10 cellular contexts compared by ENCODE assay signal in the genomic region with DNA sequence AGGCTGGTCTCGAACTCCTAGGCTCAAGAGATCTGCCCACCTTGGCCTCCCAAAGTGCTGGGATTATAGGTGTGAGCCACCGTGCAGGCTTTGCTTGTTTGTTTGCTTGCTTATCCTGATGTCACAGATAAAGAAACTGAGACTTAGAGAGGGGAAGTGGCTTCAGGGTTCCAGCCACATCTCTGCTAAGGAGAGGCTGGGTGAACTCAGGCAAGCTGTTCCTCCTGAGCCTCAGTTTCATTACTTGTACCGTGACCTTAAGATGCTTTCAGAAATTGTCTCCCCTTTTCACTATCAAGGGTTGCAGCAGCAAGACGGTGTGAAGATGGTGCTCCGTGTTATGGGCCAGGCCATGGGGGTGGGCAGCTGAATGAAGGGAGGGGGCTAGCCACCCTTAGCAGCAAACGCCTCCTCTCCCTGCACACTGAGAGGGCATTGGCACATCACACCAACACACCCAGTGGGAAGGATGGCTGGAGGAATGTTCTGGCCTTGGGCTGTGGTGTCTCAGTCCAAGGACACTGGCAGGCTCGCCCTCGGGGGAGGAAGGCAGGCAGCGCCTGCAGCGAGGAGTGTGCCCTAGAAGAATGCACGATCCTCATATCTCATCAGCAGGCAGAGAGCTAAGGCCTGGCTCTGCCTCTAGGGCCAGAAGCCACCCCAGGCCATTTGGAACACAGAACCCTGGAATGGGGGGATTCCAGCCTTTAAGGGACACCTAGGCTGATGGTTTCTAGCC. TPM values are rescaled to one million over a fixed set of nuclear protein-coding genes. Genes with fewer than 3 reads are reported as not detected.
DNase-seq lines count a peak whose midpoint lies in the region; ATAC-seq, FAIRE-seq and TF ChIP-seq lines count a peak whose summit lies in the region.
"Had no signal": no experiment of that assay in that cellular context is flagged by ENCODE, and none has a peak within 500 bp of the region (broad histone marks: within the 10 kb centered on the region; RNA-seq: fewer than 3 reads in every experiment).

No MANE protein-coding gene starts in this region.

- no peak for TF ChIP-seq EP300 in SK-N-SH (IDR thresholded peaks at IDR 0.05; ENCODE audit: borderline replicate concordance in 1 of 2, low read depth in 1 of 2, low read length in 1 of 2)

- H3K4me2 ChIP-seq in SK-N-SH: no peak overlapping the region

- H3K27ac ChIP-seq in pancreas: no peak overlapping the region
- H3K27ac ChIP-seq in SK-N-SH (ENCODE audit: low read depth in 2 of 2, low read length in 1 of 2): no peak overlapping the region

- H3K4me3 ChIP-seq in pancreas (no peak overlapping the region), SK-N-SH (ENCODE audit: low read depth in 2 of 2, low read length in 1 of 2) (no peak overlapping the region)

- no peak overlapping the region for H3K9ac ChIP-seq in SK-N-SH

- DNase-seq in activated B cell treated with CpG ODN at 0.5 μM for 24 hours: no peak
- DNase-seq in stimulated activated effector memory CD8-positive, alpha-beta T cell treated with anti-CD3 and anti-CD28 coated beads, Interleukin-12 subunit alpha, Interleukin-12 subunit beta, amount 100 ng/mL, for 72 hours (ENCODE audit: low spot score in 2 of 2): no peak
- no peak for DNase-seq in pancreas
- DNase-seq in foreskin melanocyte: no peak
- DNase-seq in SK-N-SH: no peak
- DNase-seq: mammary epithelial cell, NCI-H2029 treated with DMSO at 0.1 percent for 48 hours had no signal

- peaks cover 52% of the 10 kb centered on the region for H3K79me2 ChIP-seq in SK-N-SH (ENCODE audit: insufficient read depth)

- H3K4me1 ChIP-seq in pancreas: no peaks in the 10 kb centered on the region
- peaks cover 0 to 21% of the 10 kb centered on the region in 2 experiments; a peak in 1 of 4 replicates for H3K4me1 ChIP-seq in SK-N-SH (ENCODE audit: control insufficient read depth in 1 of 2, insufficient read depth in 2 of 2, low read depth in 1 of 2, low read length in 1 of 2)

- TF ChIP-seq CTCF in activated B cell treated with CpG ODN at 0.5 μM for 24 hours (IDR thresholded peaks at IDR 0.05) (no peak), pancreas (IDR thresholded peaks at IDR 0.05) (no peak), SK-N-SH (IDR thresholded peaks at IDR 0.05) (no peak)

- H3K27me3 Mint-ChIP-seq in activated B cell treated with CpG ODN at 0.5 μM for 24 hours: no peaks in the 10 kb centered on the region

- WGBS in pancreas, 2 donors: 78 to 79% methylated on average over 11 of the region's 11 CpGs
- 98% methylated on average over 6 of the region's 11 CpGs for WGBS in SK-N-SH (ENCODE audit: low lambda C conversion rate)

- H3K9me3 ChIP-seq in pancreas (no peaks in the 10 kb centered on the region), SK-N-SH (no peaks in the 10 kb centered on the region)

- intact Hi-C loops in activated B cell treated with CpG ODN at 0.5 μM for 24 hours (cut with micrococcal nuclease): loop anchor here (5.0 kb wide), 1 partner anchor 35 kb away; a partner anchor contains a TSS
- intact Hi-C loops in pancreas (cut with DNase I): no loop called here

- H4K20me1 ChIP-seq in SK-N-SH (ENCODE audit: insufficient read depth): no peaks in the 10 kb centered on the region

- H3F3A ChIP-seq in SK-N-SH (replicated peaks; ENCODE audit: insufficient read depth): peaks cover 5% of the 10 kb centered on the region

- H3K9me3 Mint-ChIP-seq in activated B cell treated with CpG ODN at 0.5 μM for 24 hours: no peaks in the 10 kb centered on the region
- no peaks in the 10 kb centered on the region for H3K9me3 Mint-ChIP-seq in stimulated activated effector memory CD8-positive, alpha-beta T cell treated with anti-CD3 and anti-CD28 coated beads, Interleukin-12 subunit alpha, Interleukin-12 subunit beta, amount 100 ng/mL, for 72 hours

- peaks cover 15% of the 10 kb centered on the region for H3K4me1 Mint-ChIP-seq in activated B cell treated with CpG ODN at 0.5 μM for 24 hours
- peaks cover 5% of the 10 kb centered on the region for H3K4me1 Mint-ChIP-seq in stimulated activated effector memory CD8-positive, alpha-beta T cell treated with anti-CD3 and anti-CD28 coated beads, Interleukin-12 subunit alpha, Interleukin-12 subunit beta, amount 100 ng/mL, for 72 hours

- ATAC-seq in GM19324 (IDR thresholded peaks at IDR 0.05; ENCODE audit: low FRiP score, unreplicated experiment) (peak; percentile 76), HG02763 (IDR thresholded peaks at IDR 0.05; ENCODE audit: unreplicated experiment) (peak; percentile 86), activated B cell treated with CpG ODN at 0.5 μM for 24 hours (ENCODE audit: low read depth) (peak; percentile 40), pancreas (no peak)
- ATAC-seq in stimulated activated effector memory CD8-positive, alpha-beta T cell treated with anti-CD3 and anti-CD28 coated beads, Interleukin-12 subunit alpha, Interleukin-12 subunit beta, amount 100 ng/mL, for 72 hours: peak; percentile 53
- ATAC-seq: activated CD4-positive, CD25-positive, alpha-beta regulatory T cell treated with anti-CD3 and anti-CD28 coated beads, Interleukin-2, amount 50 U/mL, for 24 hours had no signal

- peaks cover 39% of the 10 kb centered on the region for H3K36me3 Mint-ChIP-seq in activated B cell treated with CpG ODN at 0.5 μM for 24 hours (ENCODE audit: low read depth)
- no peaks in the 10 kb centered on the region for H3K36me3 Mint-ChIP-seq in stimulated activated effector memory CD8-positive, alpha-beta T cell treated with anti-CD3 and anti-CD28 coated beads, Interleukin-12 subunit alpha, Interleukin-12 subunit beta, amount 100 ng/mL, for 72 hours

- POLR2A ChIA-PET in activated B cell treated with CpG ODN at 0.5 μM for 24 hours (lab: Charles Lee): interaction anchor here (0.5 to 0.8 kb wide), 2 partner anchors 18 to 54 kb away, joined by 3 read pairs; a partner anchor contains a TSS
- POLR2A ChIA-PET in SK-N-SH (lab: Yijun Ruan, JAX): no interaction called here

- H3K4me3 Mint-ChIP-seq in activated B cell treated with CpG ODN at 0.5 μM for 24 hours: no peak overlapping the region
- H3K4me3 Mint-ChIP-seq in stimulated activated effector memory CD8-positive, alpha-beta T cell treated with anti-CD3 and anti-CD28 coated beads, Interleukin-12 subunit alpha, Interleukin-12 subunit beta, amount 100 ng/mL, for 72 hours: no peak overlapping the region

- H3K27me3 ChIP-seq in pancreas (no peaks in the 10 kb centered on the region), SK-N-SH (ENCODE audit: insufficient read depth) (no peaks in the 10 kb centered on the region)

- no peak for TF ChIP-seq RAD21 in SK-N-SH (IDR thresholded peaks at IDR 0.05; ENCODE audit: low read length)

- peak overlapping the region; percentile 68 for H3K27ac Mint-ChIP-seq in activated B cell treated with CpG ODN at 0.5 μM for 24 hours
- no peak overlapping the region for H3K27ac Mint-ChIP-seq in stimulated activated effector memory CD8-positive, alpha-beta T cell treated with anti-CD3 and anti-CD28 coated beads, Interleukin-12 subunit alpha, Interleukin-12 subunit beta, amount 100 ng/mL, for 72 hours

- CTCF ChIA-PET in activated B cell treated with CpG ODN at 0.5 μM for 24 hours (lab: Charles Lee): interaction anchor here (1.4 kb wide), 1 partner anchor 36 kb away, joined by 3 read pairs; a partner anchor contains a TSS
- CTCF ChIA-PET in SK-N-SH (lab: Yijun Ruan, JAX): interaction anchor here (1.3 kb wide), 1 partner anchor 222 kb away, joined by 3 read pairs; a partner anchor contains a TSS

- H3K36me3 ChIP-seq in pancreas (peaks cover 0 to 5% (median 0%) of the 10 kb centered on the region in 3 donors), SK-N-SH (replicated peaks in 1 of 2; ENCODE audit: control insufficient read depth in 1 of 2, insufficient read depth in 2 of 2, low read length in 1 of 2) (peaks cover 22 to 31% of the 10 kb centered on the region in 2 experiments)

- no peak for FAIRE-seq in pancreas (lab: Jason Lieb, UNC)

- no peak overlapping the region for H2AFZ ChIP-seq in SK-N-SH (ENCODE audit: low read depth)

- H3K9me2 ChIP-seq in SK-N-SH: no peaks in the 10 kb centered on the region

TF ChIP-seq in SK-N-SH, 30 proteins besides CTCF, POLR2A, EP300 and RAD21 (continues in another document):
- no peak for TF ChIP-seq MEF2A (IDR thresholded peaks at IDR 0.05; ENCODE audit: borderline replicate concordance, low read depth)
- no peak for TF ChIP-seq FOXM1 (IDR thresholded peaks at IDR 0.05; ENCODE audit: low read depth)
- TF ChIP-seq CHD2 (IDR thresholded peaks at IDR 0.05; ENCODE audit: low read length, partially characterized antibody): no peak
- TF ChIP-seq NRF1 (IDR thresholded peaks at IDR 0.05; ENCODE audit: low read depth, low read length): no peak
- TF ChIP-seq SMC3 (IDR thresholded peaks at IDR 0.05; ENCODE audit: low read depth, low read length): no peak
- TF ChIP-seq SIN3A (IDR thresholded peaks at IDR 0.05; ENCODE audit: borderline replicate concordance, low read depth, low read length): no peak
- TF ChIP-seq, protein P1, sequence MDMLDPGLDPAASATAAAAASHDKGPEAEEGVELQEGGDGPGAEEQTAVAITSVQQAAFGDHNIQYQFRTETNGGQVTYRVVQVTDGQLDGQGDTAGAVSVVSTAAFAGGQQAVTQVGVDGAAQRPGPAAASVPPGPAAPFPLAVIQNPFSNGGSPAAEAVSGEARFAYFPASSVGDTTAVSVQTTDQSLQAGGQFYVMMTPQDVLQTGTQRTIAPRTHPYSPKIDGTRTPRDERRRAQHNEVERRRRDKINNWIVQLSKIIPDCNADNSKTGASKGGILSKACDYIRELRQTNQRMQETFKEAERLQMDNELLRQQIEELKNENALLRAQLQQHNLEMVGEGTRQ (IDR thresholded peaks at IDR 0.05; ENCODE audit: borderline replicate concordance, low read depth, low read length): no peak
- no peak for TF ChIP-seq EZH2phosphoT487 (IDR thresholded peaks at IDR 0.05; ENCODE audit: borderline replicate concordance, low read depth)
- no peak for TF ChIP-seq JUND (IDR thresholded peaks at IDR 0.05)
- no peak for TF ChIP-seq YY1 (IDR thresholded peaks at IDR 0.05; ENCODE audit: low read depth)

RNA-seq across cellular contexts. Expression of a gene that starts 48.2 kb away (rescaled TPM):
- not detected in 2 replicates for total RNA-seq in activated B cell treated with CpG ODN at 0.5 μM for 24 hours
- total RNA-seq in pancreas: under 1 TPM in 5 of 6 donors, not detected in 1; 0.25 to 0.41 (median 0.34) TPM
- polyA plus RNA-seq in pancreas: under 1 TPM; 0.23 to 0.82 TPM
- polyA plus RNA-seq in SK-N-SH (2012; rRNA removed): 0.02 and 0.08 TPM in 2 replicates
- polyA plus RNA-seq in SK-N-SH (2012; cell fraction: cytosol; rRNA removed): 0.04 and 0.08 TPM in 2 replicates
- polyA plus RNA-seq in SK-N-SH (2012; cell fraction: nucleus; rRNA removed): 0.02 and 0.07 TPM in 2 replicates
- total RNA-seq: mammary epithelial cell had no signal
- polyA plus RNA-seq: mammary epithelial cell had no signal

RNA-seq across cellular contexts. Expression of a gene that starts 54.1 kb away (rescaled TPM):
- 11.2 and 14.0 TPM in 2 replicates for total RNA-seq in activated B cell treated with CpG ODN at 0.5 μM for 24 hours
- 1 to 10 TPM; 1.9 to 3.8 (median 3.0) TPM for total RNA-seq in pancreas
- 1 to 10 TPM; 4.1 to 6.3 TPM for polyA plus RNA-seq in pancreas
- 7.3 and 8.3 TPM in 2 replicates for polyA plus RNA-seq in SK-N-SH (2012; rRNA removed)
- polyA plus RNA-seq in SK-N-SH (2012; cell fraction: cytosol; rRNA removed): 8.8 and 9.2 TPM in 2 replicates
- 5.8 and 8.2 TPM in 2 replicates for polyA plus RNA-seq in SK-N-SH (2012; cell fraction: nucleus; rRNA removed)

Comparison
In these comparisons a context has a peak if more than half of its experiments do, and no peak if none do; other contexts are left out.
1. ATAC-seq: peak in GM19324 (single experiment), HG02763 (single experiment), activated B cell treated with CpG ODN at 0.5 μM for 24 hours (single experiment) and stimulated activated effector memory CD8-positive, alpha-beta T cell treated with anti-CD3 and anti-CD28 coated beads, Interleukin-12 subunit alpha, Interleukin-12 subunit beta, amount 100 ng/mL, for 72 hours (single experiment); none in pancreas (0 of 4).